ENCODE assay signal across 8 cellular contexts in the genomic region with DNA sequence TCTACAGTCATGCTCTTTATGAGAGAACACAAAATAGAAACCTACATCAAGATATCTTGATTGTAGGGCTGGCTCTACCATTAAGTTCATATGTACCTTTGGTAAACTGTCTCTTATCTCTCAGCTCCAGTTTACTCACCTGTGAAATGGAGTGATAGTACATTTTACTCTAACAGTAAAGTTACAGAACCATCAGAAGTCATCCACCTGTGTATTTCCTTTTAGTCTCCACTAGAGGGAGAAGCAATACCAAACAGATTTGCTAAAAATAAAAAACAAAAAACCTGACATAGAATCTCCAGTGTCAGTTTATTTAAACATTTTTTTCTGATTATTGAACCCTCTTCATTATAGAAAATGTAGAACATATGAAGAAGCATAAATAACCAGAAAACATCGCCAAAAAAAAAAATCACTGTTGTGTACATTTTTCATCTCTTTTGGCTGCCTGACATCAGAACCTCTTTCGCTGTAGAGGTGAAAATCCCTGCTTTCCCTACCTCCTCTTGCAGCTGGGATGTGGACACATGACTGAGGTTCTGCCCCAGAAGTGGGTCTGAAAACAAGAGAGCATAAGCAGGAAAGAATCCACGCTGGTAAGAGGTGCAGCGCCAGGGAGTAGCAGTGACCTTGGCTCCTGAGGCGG. TPM values are rescaled to one million over a fixed set of nuclear protein-coding genes. Genes with fewer than 3 reads are reported as not detected.
DNase-seq lines count a peak whose midpoint lies in the region; ATAC-seq and TF ChIP-seq lines count a peak whose summit lies in the region.

No MANE protein-coding gene starts in this region.

- TF ChIP-seq RAD21 in neural cell (conservative IDR thresholded peaks at IDR 0.05): peak; percentile 77

- H3K4me2 ChIP-seq in Loucy (ENCODE audit: low read depth, low read length, poor library complexity, severe bottlenecking): peak overlapping the region; percentile 34
- no peak overlapping the region for H3K4me2 ChIP-seq in neural cell (ENCODE audit: low read length)

- H3K36me3 ChIP-seq in Loucy (ENCODE audit: insufficient read depth, low read length): no peaks in the 10 kb centered on the region
- H3K36me3 ChIP-seq in breast epithelium: no peaks in the 10 kb centered on the region
- H3K36me3 ChIP-seq in neural cell (ENCODE audit: insufficient read depth, low read length): no peaks in the 10 kb centered on the region

- H3K9ac ChIP-seq in Loucy (ENCODE audit: low read depth, low read length, poor library complexity, severe bottlenecking): no peak overlapping the region
- no peak overlapping the region for H3K9ac ChIP-seq in neural cell (ENCODE audit: low read length)

- no peak overlapping the region for H3K27ac ChIP-seq in breast epithelium
- no peak overlapping the region for H3K27ac ChIP-seq in neural cell (ENCODE audit: low read length)

- no peak for TF ChIP-seq POLR2A in breast epithelium (IDR thresholded peaks at IDR 0.05)
- no peak for TF ChIP-seq POLR2A in GM18505 (IDR thresholded peaks at IDR 0.05; ENCODE audit: borderline replicate concordance, extremely low read depth, insufficient read depth, insufficient read length)

- ATAC-seq in GM18505 (IDR thresholded peaks at IDR 0.05; ENCODE audit: unreplicated experiment): no peak

- intact Hi-C loops in breast epithelium (cut with DNase I; ENCODE audit: low total_unique reads): no loop called here

- TF ChIP-seq EP300 in neural cell (conservative IDR thresholded peaks at IDR 0.05; ENCODE audit: poor library complexity, severe bottlenecking): no peak

- H3F3A ChIP-seq in Loucy (ENCODE audit: low read depth) (no peaks in the 10 kb centered on the region), neural cell (ENCODE audit: insufficient read depth, low read length, poor library complexity, severe bottlenecking) (no peaks in the 10 kb centered on the region)

- H3K4me3 ChIP-seq in GM12865 (ENCODE audit: low read depth, low read length) (no peak overlapping the region), Loucy (ENCODE audit: low read length, poor library complexity, severe bottlenecking) (no peak overlapping the region), breast epithelium (no peak overlapping the region), neural cell (ENCODE audit: low read length) (no peak overlapping the region)

- H3K4me1 ChIP-seq in Loucy (ENCODE audit: insufficient read depth, low read length, poor library complexity, severe bottlenecking) (no peaks in the 10 kb centered on the region), breast epithelium (no peaks in the 10 kb centered on the region)

- H2AFZ ChIP-seq in Loucy (ENCODE audit: low read length): peak overlapping the region; percentile 72
- H2AFZ ChIP-seq in neural cell (ENCODE audit: low read depth, low read length): no peak overlapping the region

- H3K9me3 ChIP-seq in Loucy (ENCODE audit: insufficient read depth, low read depth, low read length) (no peaks in the 10 kb centered on the region), breast epithelium (no peaks in the 10 kb centered on the region), neural cell (ENCODE audit: low read length) (no peaks in the 10 kb centered on the region)

- H3K27me3 ChIP-seq in Loucy (ENCODE audit: insufficient read depth, low read length, poor library complexity, severe bottlenecking) (no peaks in the 10 kb centered on the region), breast epithelium (no peaks in the 10 kb centered on the region), neural cell (ENCODE audit: insufficient read depth, low read depth, low read length) (no peaks in the 10 kb centered on the region)

- H4K20me1 ChIP-seq in Loucy (ENCODE audit: insufficient read depth, low read length, poor library complexity, severe bottlenecking) (no peaks in the 10 kb centered on the region), neural cell (ENCODE audit: insufficient read depth) (no peaks in the 10 kb centered on the region)

- H3K79me2 ChIP-seq in Loucy (ENCODE audit: insufficient read depth, low read length): no peaks in the 10 kb centered on the region
- no peaks in the 10 kb centered on the region for H3K79me2 ChIP-seq in neural cell (replicated peaks; ENCODE audit: insufficient read depth, low read length)

- peak; percentile 5 for DNase-seq in GM12865 (ENCODE audit: low read depth)
- DNase-seq in breast epithelium (ENCODE audit: low spot score in 2 of 2): no peak
- no peak for DNase-seq in ureter (ENCODE audit: low spot score)
- DNase-seq in NCI-H1694 treated with DMSO at 0.1 percent for 48 hours (lab: John Stamatoyannopoulos, UW): no peak
- DNase-seq in NCI-H774 (lab: John Stamatoyannopoulos, UW): no peak

- H3K9me2 ChIP-seq in Loucy (replicated peaks; ENCODE audit: low read depth, low read length): no peaks in the 10 kb centered on the region
- no peaks in the 10 kb centered on the region for H3K9me2 ChIP-seq in neural cell (ENCODE audit: insufficient read depth, low read length)

- TF ChIP-seq CTCF in GM12865 (IDR thresholded peaks at IDR 0.05; ENCODE audit: insufficient read depth, low read depth, low read length, missing control alignments): peak; percentile 43
- peak; percentile 75 for TF ChIP-seq CTCF in Loucy (conservative IDR thresholded peaks at IDR 0.05; ENCODE audit: low read length)
- peak; percentile 28 to 65 (median 37) for TF ChIP-seq CTCF in breast epithelium (IDR thresholded peaks at IDR 0.05)
- TF ChIP-seq CTCF in neural cell (IDR thresholded peaks at IDR 0.05; ENCODE audit: poor library complexity, severe bottlenecking): peak; percentile 76

TF ChIP-seq in neural cell, 6 proteins besides CTCF, POLR2A, EP300 and RAD21:
- TF ChIP-seq SMC3 (conservative IDR thresholded peaks at IDR 0.05; ENCODE audit: poor library complexity) (peak; percentile 76), TAF1 (IDR thresholded peaks at IDR 0.05; ENCODE audit: low read depth) (no peak)

RNA-seq across cellular contexts. Expression of a gene that starts 48.7 kb away (rescaled TPM):
- total RNA-seq in breast epithelium (1 to 10 TPM in 1 of 3 donors, under 1 TPM in 1, not detected in 1; 0.66 to 1.2 TPM), ureter (1.1 TPM)
- polyA plus RNA-seq in neural cell: 0.05 TPM in 1 of 2 replicates, not detected in the other
- polyA minus RNA-seq in neural cell: 0.12 and 0.24 TPM in 2 replicates
